Comparison of ENCODE assay signal across 1 cellular context in the genomic region with DNA sequence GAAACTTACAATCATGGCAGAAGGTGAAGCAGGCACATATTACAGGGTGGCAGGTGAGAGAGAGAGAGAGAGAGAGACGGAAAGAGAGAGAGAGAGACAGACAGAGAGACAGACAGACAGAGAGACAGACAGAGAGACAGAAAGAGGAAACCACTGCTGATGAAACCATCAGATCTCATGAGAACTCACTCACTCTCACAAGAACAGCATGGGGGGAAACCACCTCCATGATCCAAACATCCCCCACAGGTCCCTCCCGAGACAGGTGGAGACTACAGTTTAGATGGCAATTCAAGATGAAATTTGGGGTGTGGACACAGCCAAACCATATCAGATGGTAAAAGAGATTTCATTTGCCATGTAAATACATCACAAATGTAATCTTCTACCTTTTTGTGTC.
TF ChIP-seq lines count a peak whose summit lies in the region.

No MANE protein-coding gene starts in this region.

TF ChIP-seq in SK-N-SH, 30 proteins besides CTCF, POLR2A, EP300 and RAD21 (continued from another document):
- TF ChIP-seq ZBTB33 (IDR thresholded peaks at IDR 0.05; ENCODE audit: borderline replicate concordance, low read depth) (no peak), POLR2AphosphoS5 (IDR thresholded peaks at IDR 0.05; ENCODE audit: low read depth, low read length) (no peak), MAX (IDR thresholded peaks at IDR 0.05; ENCODE audit: low read depth) (no peak), YY1 (IDR thresholded peaks at IDR 0.05; ENCODE audit: low read depth) (no peak), GATA2 (CRISPR knock-in tag; IDR thresholded peaks at IDR 0.05) (no peak), MXI1 (IDR thresholded peaks at IDR 0.05; ENCODE audit: low read depth, low read length) (no peak), EZH2phosphoT487 (IDR thresholded peaks at IDR 0.05; ENCODE audit: borderline replicate concordance, low read depth) (no peak), GABPA (IDR thresholded peaks at IDR 0.05; ENCODE audit: low read depth) (no peak), NRF1 (IDR thresholded peaks at IDR 0.05; ENCODE audit: low read depth, low read length) (no peak), MEF2A (IDR thresholded peaks at IDR 0.05; ENCODE audit: borderline replicate concordance, low read depth) (no peak), TCF12 (IDR thresholded peaks at IDR 0.05) (no peak), FOXM1 (IDR thresholded peaks at IDR 0.05; ENCODE audit: low read depth) (no peak)
- TF ChIP-seq, protein P1, sequence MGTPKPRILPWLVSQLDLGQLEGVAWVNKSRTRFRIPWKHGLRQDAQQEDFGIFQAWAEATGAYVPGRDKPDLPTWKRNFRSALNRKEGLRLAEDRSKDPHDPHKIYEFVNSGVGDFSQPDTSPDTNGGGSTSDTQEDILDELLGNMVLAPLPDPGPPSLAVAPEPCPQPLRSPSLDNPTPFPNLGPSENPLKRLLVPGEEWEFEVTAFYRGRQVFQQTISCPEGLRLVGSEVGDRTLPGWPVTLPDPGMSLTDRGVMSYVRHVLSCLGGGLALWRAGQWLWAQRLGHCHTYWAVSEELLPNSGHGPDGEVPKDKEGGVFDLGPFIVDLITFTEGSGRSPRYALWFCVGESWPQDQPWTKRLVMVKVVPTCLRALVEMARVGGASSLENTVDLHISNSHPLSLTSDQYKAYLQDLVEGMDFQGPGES (IDR thresholded peaks at IDR 0.05; ENCODE audit: low read depth, low read length) = no peak
- TF ChIP-seq, protein P2, sequence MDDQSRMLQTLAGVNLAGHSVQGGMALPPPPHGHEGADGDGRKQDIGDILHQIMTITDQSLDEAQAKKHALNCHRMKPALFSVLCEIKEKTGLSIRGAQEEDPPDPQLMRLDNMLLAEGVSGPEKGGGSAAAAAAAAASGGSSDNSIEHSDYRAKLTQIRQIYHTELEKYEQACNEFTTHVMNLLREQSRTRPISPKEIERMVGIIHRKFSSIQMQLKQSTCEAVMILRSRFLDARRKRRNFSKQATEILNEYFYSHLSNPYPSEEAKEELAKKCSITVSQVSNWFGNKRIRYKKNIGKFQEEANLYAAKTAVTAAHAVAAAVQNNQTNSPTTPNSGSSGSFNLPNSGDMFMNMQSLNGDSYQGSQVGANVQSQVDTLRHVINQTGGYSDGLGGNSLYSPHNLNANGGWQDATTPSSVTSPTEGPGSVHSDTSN (IDR thresholded peaks at IDR 0.05) = no peak
